ENCODE assay signal across 1 cellular context in genomic region chr2:241190291-241190981, GRCh38.
TF ChIP-seq lines count a peak whose summit lies in the region.

No MANE protein-coding gene starts in this region.

TF ChIP-seq in GM23338, 12 proteins besides CTCF, POLR2A, EP300 and RAD21:
- TF ChIP-seq, protein P1, sequence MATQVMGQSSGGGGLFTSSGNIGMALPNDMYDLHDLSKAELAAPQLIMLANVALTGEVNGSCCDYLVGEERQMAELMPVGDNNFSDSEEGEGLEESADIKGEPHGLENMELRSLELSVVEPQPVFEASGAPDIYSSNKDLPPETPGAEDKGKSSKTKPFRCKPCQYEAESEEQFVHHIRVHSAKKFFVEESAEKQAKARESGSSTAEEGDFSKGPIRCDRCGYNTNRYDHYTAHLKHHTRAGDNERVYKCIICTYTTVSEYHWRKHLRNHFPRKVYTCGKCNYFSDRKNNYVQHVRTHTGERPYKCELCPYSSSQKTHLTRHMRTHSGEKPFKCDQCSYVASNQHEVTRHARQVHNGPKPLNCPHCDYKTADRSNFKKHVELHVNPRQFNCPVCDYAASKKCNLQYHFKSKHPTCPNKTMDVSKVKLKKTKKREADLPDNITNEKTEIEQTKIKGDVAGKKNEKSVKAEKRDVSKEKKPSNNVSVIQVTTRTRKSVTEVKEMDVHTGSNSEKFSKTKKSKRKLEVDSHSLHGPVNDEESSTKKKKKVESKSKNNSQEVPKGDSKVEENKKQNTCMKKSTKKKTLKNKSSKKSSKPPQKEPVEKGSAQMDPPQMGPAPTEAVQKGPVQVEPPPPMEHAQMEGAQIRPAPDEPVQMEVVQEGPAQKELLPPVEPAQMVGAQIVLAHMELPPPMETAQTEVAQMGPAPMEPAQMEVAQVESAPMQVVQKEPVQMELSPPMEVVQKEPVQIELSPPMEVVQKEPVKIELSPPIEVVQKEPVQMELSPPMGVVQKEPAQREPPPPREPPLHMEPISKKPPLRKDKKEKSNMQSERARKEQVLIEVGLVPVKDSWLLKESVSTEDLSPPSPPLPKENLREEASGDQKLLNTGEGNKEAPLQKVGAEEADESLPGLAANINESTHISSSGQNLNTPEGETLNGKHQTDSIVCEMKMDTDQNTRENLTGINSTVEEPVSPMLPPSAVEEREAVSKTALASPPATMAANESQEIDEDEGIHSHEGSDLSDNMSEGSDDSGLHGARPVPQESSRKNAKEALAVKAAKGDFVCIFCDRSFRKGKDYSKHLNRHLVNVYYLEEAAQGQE (IDR thresholded peaks at IDR 0.05; ENCODE audit: unreplicated experiment): no peak
- TF ChIP-seq EZH2 (IDR thresholded peaks at IDR 0.05; ENCODE audit: low read depth, unreplicated experiment) (no peak), CREB1 (CRISPR knock-in tag; IDR thresholded peaks at IDR 0.05; ENCODE audit: low read depth) (no peak), ZNF462 (CRISPR knock-in tag; IDR thresholded peaks at IDR 0.05) (no peak), EZH2phosphoT487 (IDR thresholded peaks at IDR 0.05; ENCODE audit: unreplicated experiment) (no peak), ZNF331 (CRISPR knock-in tag; IDR thresholded peaks at IDR 0.05; ENCODE audit: low read depth) (no peak)
